Comparison of ENCODE assay signal across 34 cellular contexts in genomic region chr5:172311026-172311425, GRCh38.
"Had no signal": no experiment of that assay in that cellular context is flagged by ENCODE, and none has a peak within 500 bp of the region (broad histone marks: within the 10 kb centered on the region; RNA-seq: fewer than 3 reads in every experiment).

No MANE protein-coding gene starts in this region.

- H3K9me3 ChIP-seq: MG63 had no signal

- DNase-seq: Karpas-422, Kasumi-1, MG63, MM.1S, MV-4-11, NCI-H1048, NCI-H1092, NCI-H1092 treated with DMSO at 0.1 percent for 48 hours, NCI-H1105, NCI-H1105 treated with DMSO at 0.1 percent for 48 hours, NCI-H1417, NCI-H1417 treated with DMSO at 0.1 percent for 48 hours, NCI-H1436, NCI-H1436 treated with DMSO at 0.1 percent for 48 hours, NCI-H146, NCI-H1694, NCI-H1694 treated with DMSO at 0.1 percent for 48 hours, NCI-H187, NCI-H187 treated with DMSO at 0.1 percent for 48 hours, NCI-H1930, NCI-H2029, NCI-H2029 treated with DMSO at 0.1 percent for 48 hours, NCI-H2081, NCI-H2081 treated with DMSO at 0.1 percent for 48 hours, NCI-H2107, NCI-H2171, NCI-H2171 treated with DMSO at 0.1 percent for 48 hours, NCI-H2227 treated with DMSO at 0.1 percent for 48 hours, NCI-H226, NCI-H345, NCI-H446, NCI-H446 treated with DMSO at 0.1 percent for 48 hours, NCI-H510A, NCI-H510A treated with DMSO at 0.1 percent for 48 hours had no signal

- H3K36me3 ChIP-seq: MG63 had no signal

- H3K4me3 ChIP-seq: MG63 had no signal
